In genomic region chrX:130083107-130083490, GRCh38 we compare ENCODE assay signal across 9 cellular contexts. TPM values are rescaled to one million over a fixed set of nuclear protein-coding genes. Genes with fewer than 3 reads are reported as not detected.
A peak's percentile ranks its signal among the peaks of the same experiment; 100 is the strongest.
DNase-seq lines count a peak whose midpoint lies in the region; ATAC-seq and TF ChIP-seq lines count a peak whose summit lies in the region.
"Had no signal": no experiment of that assay in that cellular context is flagged by ENCODE, and none has a peak within 500 bp of the region (broad histone marks: within the 10 kb centered on the region; RNA-seq: fewer than 3 reads in every experiment).

No MANE protein-coding gene starts in this region.

- H3K4me2 ChIP-seq in BLaER1: peak overlapping the region; percentile 89

- ATAC-seq in GM21723 (IDR thresholded peaks at IDR 0.05; ENCODE audit: unreplicated experiment) (no peak), GM19463 (IDR thresholded peaks at IDR 0.05; ENCODE audit: unreplicated experiment) (no peak)

- H3K9me3 Mint-ChIP-seq in activated T-helper 1 cell treated with anti-CD3 and anti-CD28 coated beads, Interleukin-12 subunit alpha, Interleukin-12 subunit beta, Interleukin-2, Interleukin-4 antibody, amounts not matched to agents 30 ng/mL and 10 ng/mL and 1 ng/mL, durations not matched to agents 14 hours and 24 hours and 36 hours: no peaks in the 10 kb centered on the region
- H3K9me3 Mint-ChIP-seq in mesothelial cell of epicardium: peaks cover 4% of the 10 kb centered on the region

- H3K36me3 ChIP-seq in BLaER1: no peaks in the 10 kb centered on the region

- no peaks in the 10 kb centered on the region for H3K9me3 ChIP-seq in BLaER1

- no peaks in the 10 kb centered on the region for H3K27me3 Mint-ChIP-seq in activated T-helper 1 cell treated with anti-CD3 and anti-CD28 coated beads, Interleukin-12 subunit alpha, Interleukin-12 subunit beta, Interleukin-2, Interleukin-4 antibody, amounts not matched to agents 30 ng/mL and 10 ng/mL and 1 ng/mL, durations not matched to agents 14 hours and 24 hours and 36 hours (ENCODE audit: insufficient read depth)
- no peaks in the 10 kb centered on the region for H3K27me3 Mint-ChIP-seq in mesothelial cell of epicardium (ENCODE audit: low read depth)

- peak overlapping the region; percentile 67; the same call in 1 of the 2 replicates for H3K27ac ChIP-seq in BLaER1

- peak; percentile 35 for DNase-seq in GM12865 (ENCODE audit: low read depth)
- DNase-seq in activated T-helper 1 cell treated with anti-CD3 and anti-CD28 coated beads, Interleukin-12 subunit alpha, Interleukin-12 subunit beta, Interleukin-2, Interleukin-4 antibody, amounts not matched to agents 30 ng/mL and 10 ng/mL and 1 ng/mL, durations not matched to agents 14 hours and 24 hours and 36 hours (ENCODE audit: low spot score): no peak
- DNase-seq in mesothelial cell of epicardium (ENCODE audit: low spot score in 2 of 2, unreplicated experiment in 2 of 2): no peak
- no peak for DNase-seq in NCI-H1105 treated with DMSO at 0.1 percent for 48 hours (lab: John Stamatoyannopoulos, UW)
- DNase-seq in glomerular visceral epithelial cell (ENCODE audit: extremely low spot score): no peak
- DNase-seq: NCI-H1930 had no signal

- peaks cover 62% of the 10 kb centered on the region for H3K4me1 Mint-ChIP-seq in activated T-helper 1 cell treated with anti-CD3 and anti-CD28 coated beads, Interleukin-12 subunit alpha, Interleukin-12 subunit beta, Interleukin-2, Interleukin-4 antibody, amounts not matched to agents 30 ng/mL and 10 ng/mL and 1 ng/mL, durations not matched to agents 14 hours and 24 hours and 36 hours (ENCODE audit: low read depth)
- H3K4me1 Mint-ChIP-seq in mesothelial cell of epicardium: peaks cover 32% of the 10 kb centered on the region

- peaks cover 78% of the 10 kb centered on the region for H3K4me1 ChIP-seq in BLaER1

- peaks cover 10% of the 10 kb centered on the region for H3K36me3 Mint-ChIP-seq in activated T-helper 1 cell treated with anti-CD3 and anti-CD28 coated beads, Interleukin-12 subunit alpha, Interleukin-12 subunit beta, Interleukin-2, Interleukin-4 antibody, amounts not matched to agents 30 ng/mL and 10 ng/mL and 1 ng/mL, durations not matched to agents 14 hours and 24 hours and 36 hours (ENCODE audit: low read depth)
- H3K36me3 Mint-ChIP-seq in mesothelial cell of epicardium: peaks cover 8% of the 10 kb centered on the region

- peaks cover 62% of the 10 kb centered on the region for H4K20me1 ChIP-seq in BLaER1

- intact Hi-C loops in activated T-helper 1 cell treated with anti-CD3 and anti-CD28 coated beads, Interleukin-12 subunit alpha, Interleukin-12 subunit beta, Interleukin-2, Interleukin-4 antibody, amounts not matched to agents 30 ng/mL and 10 ng/mL and 1 ng/mL, durations not matched to agents 14 hours and 24 hours and 36 hours (cut with micrococcal nuclease): loop anchor here (5.0 to 10.0 kb wide), 5 partner anchors 259 to 1742 kb away; partner anchors contain the start of genes ENOX2, RBMX2 and SASH3

- H3K27ac Mint-ChIP-seq in activated T-helper 1 cell treated with anti-CD3 and anti-CD28 coated beads, Interleukin-12 subunit alpha, Interleukin-12 subunit beta, Interleukin-2, Interleukin-4 antibody, amounts not matched to agents 30 ng/mL and 10 ng/mL and 1 ng/mL, durations not matched to agents 14 hours and 24 hours and 36 hours: peak overlapping the region; percentile 70
- H3K27ac Mint-ChIP-seq in mesothelial cell of epicardium: peak overlapping the region; percentile 31

- H3K9ac ChIP-seq in BLaER1: no peak overlapping the region

- H3K4me3 Mint-ChIP-seq in activated T-helper 1 cell treated with anti-CD3 and anti-CD28 coated beads, Interleukin-12 subunit alpha, Interleukin-12 subunit beta, Interleukin-2, Interleukin-4 antibody, amounts not matched to agents 30 ng/mL and 10 ng/mL and 1 ng/mL, durations not matched to agents 14 hours and 24 hours and 36 hours: peak overlapping the region; percentile 47
- peak overlapping the region; percentile 6 for H3K4me3 Mint-ChIP-seq in mesothelial cell of epicardium

- TF ChIP-seq CTCF in GM12865 (IDR thresholded peaks at IDR 0.05; ENCODE audit: insufficient read depth, low read depth, low read length, missing control alignments) (no peak), mesothelial cell of epicardium (IDR thresholded peaks at IDR 0.05; ENCODE audit: unreplicated experiment) (no peak)

- H3K27me3 ChIP-seq in BLaER1: peaks cover 93% of the 10 kb centered on the region

- H3K4me3 ChIP-seq in BLaER1: no peak overlapping the region; the same call in 1 of the 2 replicates
- peak overlapping the region; percentile 64 for H3K4me3 ChIP-seq in GM12865 (ENCODE audit: low read depth, low read length)

RNA-seq across cellular contexts. Expression of gene ELF4, which starts 27.2 kb away (rescaled TPM):
- 26.1 and 26.6 TPM in 2 replicates for total RNA-seq in activated T-helper 1 cell treated with anti-CD3 and anti-CD28 coated beads, Interleukin-12 subunit alpha, Interleukin-12 subunit beta, Interleukin-2, Interleukin-4 antibody, amounts not matched to agents 30 ng/mL and 10 ng/mL and 1 ng/mL, durations not matched to agents 14 hours and 24 hours and 36 hours
- total RNA-seq in mesothelial cell of epicardium: 21.0 to 22.9 TPM (median 22.2 TPM) in 3 replicates
